Comparison of ENCODE assay signal across 8 cellular contexts in the genomic region with DNA sequence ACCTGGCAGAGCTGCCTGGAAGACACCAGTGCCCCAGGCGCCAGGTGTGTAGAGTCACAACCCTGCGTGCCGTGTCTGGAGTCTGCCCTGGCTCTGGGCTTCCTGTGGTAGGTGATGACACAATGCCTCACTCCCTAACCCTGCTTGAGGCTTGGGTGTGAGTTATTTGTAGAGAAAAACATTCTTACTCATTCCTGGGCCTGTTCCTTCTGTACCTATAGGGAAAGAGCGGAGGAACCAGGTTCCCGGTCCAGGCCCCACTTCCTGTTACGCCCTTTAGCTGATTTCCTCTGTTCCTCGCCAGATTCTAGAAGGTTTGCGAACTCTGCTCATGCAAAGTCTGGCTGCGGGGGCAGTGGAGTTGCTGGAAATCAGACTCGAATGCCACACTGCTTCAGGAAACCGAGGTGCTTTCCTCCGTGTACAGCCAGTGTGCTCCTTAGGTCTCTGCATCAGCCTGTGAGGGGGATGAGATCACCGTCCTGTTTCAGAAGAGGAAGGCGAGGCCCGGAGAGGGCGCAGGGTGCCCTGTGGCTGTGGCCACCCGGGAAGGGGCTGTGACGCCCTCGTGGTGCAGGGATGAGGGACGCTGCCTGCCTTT.
A peak's percentile ranks its signal among the peaks of the same experiment; 100 is the strongest.
DNase-seq lines count a peak whose midpoint lies in the region; ATAC-seq and TF ChIP-seq lines count a peak whose summit lies in the region.

No MANE protein-coding gene starts in this region.

- H3K4me1 ChIP-seq in esophagus (ENCODE audit: control insufficient read depth in 2 of 2, insufficient read depth in 2 of 2, low read length in 1 of 2): peaks cover 3 to 9% of the 10 kb centered on the region in 2 donors
- no peaks in the 10 kb centered on the region for H3K4me1 ChIP-seq in BE2C

- H3K27ac ChIP-seq in esophagus (ENCODE audit: low read depth in 2 of 2, low read length in 1 of 2): peak overlapping the region; percentile 51 to 76

- H3K9me3 ChIP-seq in esophagus (ENCODE audit: control insufficient read depth in 2 of 2, insufficient read depth in 1 of 2, low read depth in 1 of 2, low read length in 1 of 2) (no peaks in the 10 kb centered on the region), BE2C (no peaks in the 10 kb centered on the region)

- DNase-seq in activated CD4-positive, alpha-beta T cell treated with anti-CD3 and anti-CD28 coated beads, Interleukin-2, amount 50 U/mL, for 48 hours: peak; percentile 74 to 83
- DNase-seq in stimulated activated CD8-positive, alpha-beta memory T cell treated with anti-CD3 and anti-CD28 coated beads, Interleukin-2, amount 100 ng/mL, for 48 hours (ENCODE audit: low read depth in 2 of 2): peak; percentile 55 to 56
- no peak for DNase-seq in foreskin melanocyte
- no peak for DNase-seq in BE2C
- no peak for DNase-seq in hippocampal formation (lab: John Stamatoyannopoulos, UW)
- DNase-seq in cerebellar nuclear complex (lab: John Stamatoyannopoulos, UW): no peak

- H3K4me3 ChIP-seq in esophagus (ENCODE audit: low read depth in 1 of 2, low read length in 2 of 2): no peak overlapping the region
- H3K4me3 ChIP-seq in BE2C (ENCODE audit: low read depth, low read length): no peak overlapping the region

- no peak for TF ChIP-seq CTCF in BE2C (IDR thresholded peaks at IDR 0.05; ENCODE audit: low read depth, low read length)

- H3K36me3 ChIP-seq in esophagus (ENCODE audit: control insufficient read depth in 2 of 2, insufficient read depth in 2 of 2, low read length in 1 of 2) (no peaks in the 10 kb centered on the region), BE2C (no peaks in the 10 kb centered on the region)

- H3K27me3 ChIP-seq in esophagus (ENCODE audit: control insufficient read depth in 1 of 2, insufficient read depth in 2 of 2, low read length in 2 of 2) (no peaks in the 10 kb centered on the region), BE2C (peaks cover 39% of the 10 kb centered on the region)

- 56 to 62% methylated on average over 20 of the region's 20 CpGs for WGBS in esophagus, 2 donors

- ATAC-seq in HG02610 (IDR thresholded peaks at IDR 0.05; ENCODE audit: unreplicated experiment): peak; percentile 32

Comparison
In these comparisons a context has a peak if more than half of its experiments do, and no peak if none do; other contexts are left out.
1. DNase-seq: peak in activated CD4-positive, alpha-beta T cell treated with anti-CD3 and anti-CD28 coated beads, Interleukin-2, amount 50 U/mL, for 48 hours (2 of 2) and stimulated activated CD8-positive, alpha-beta memory T cell treated with anti-CD3 and anti-CD28 coated beads, Interleukin-2, amount 100 ng/mL, for 48 hours (2 of 2); none in foreskin melanocyte (single experiment), BE2C (single experiment), hippocampal formation (0 of 2) and cerebellar nuclear complex (0 of 2).